8 cellular contexts compared by ENCODE assay signal in the genomic region with DNA sequence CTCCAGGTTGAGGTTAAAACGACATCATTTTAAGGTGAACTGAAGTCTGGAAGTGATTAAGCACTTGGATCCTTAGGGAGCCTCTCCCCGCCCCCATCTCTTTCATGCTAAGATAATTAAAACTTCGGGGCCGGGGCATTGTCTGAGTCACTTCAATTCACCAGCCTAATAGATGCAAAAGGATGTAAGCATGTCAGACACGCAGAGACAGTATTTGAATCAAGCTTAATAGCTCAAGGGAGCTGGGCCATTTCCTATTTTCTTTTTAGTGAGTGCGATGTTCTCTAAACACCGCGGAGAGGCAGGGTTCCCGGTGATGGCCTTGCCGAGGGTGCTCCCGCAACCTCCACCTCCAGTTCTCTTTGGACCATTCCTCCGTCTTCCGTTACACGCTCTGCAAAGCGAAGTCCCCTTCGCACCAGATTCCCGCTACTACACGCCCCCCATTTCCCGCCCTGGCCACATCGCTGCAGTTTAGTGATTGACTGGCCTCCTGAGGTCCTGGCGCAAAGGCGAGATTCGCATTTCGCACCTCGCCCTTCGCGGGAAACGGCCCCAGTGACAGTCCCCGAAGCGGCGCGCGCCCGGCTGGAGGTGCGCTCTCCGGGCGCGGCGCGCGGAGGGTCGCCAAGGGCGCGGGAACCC. TPM values are rescaled to one million over a fixed set of nuclear protein-coding genes. Genes with fewer than 3 reads are reported as not detected.
DNase-seq lines count a peak whose midpoint lies in the region; ATAC-seq and TF ChIP-seq lines count a peak whose summit lies in the region.

No MANE protein-coding gene starts in this region.

- no peak for TF ChIP-seq CTCF in transverse colon (IDR thresholded peaks at IDR 0.05)

- peak; percentile 75 for DNase-seq in activated effector memory CD4-positive, alpha-beta T cell treated with anti-CD3 and anti-CD28 coated beads, Interleukin-2, amount 50 U/mL, for 16 hours
- DNase-seq in activated effector memory CD4-positive, alpha-beta T cell treated with Interleukin-2 at 50 U/mL for 16 hours: no peak
- peak; percentile 50 for DNase-seq in activated T-helper 2 cell treated with anti-CD3 and anti-CD28 coated beads, Interferon-gamma antibody, Interleukin-2, Interleukin-4, amounts not matched to agents 10 μg/mL and 5 μg/mL and 100 μg/mL, durations not matched to agents 14 hours and 24 hours and 36 hours (ENCODE audit: low spot score)
- peak; percentile 50 for DNase-seq in left kidney (ENCODE audit: low read depth, low spot score)
- DNase-seq in transverse colon: no peak
- no peak for DNase-seq in DMS153 (lab: John Stamatoyannopoulos, UW)
- no peak for DNase-seq in NCI-H2107 (lab: John Stamatoyannopoulos, UW)

- peak overlapping the region; percentile 95 for H3K4me3 Mint-ChIP-seq in activated T-helper 2 cell treated with anti-CD3 and anti-CD28 coated beads, Interferon-gamma antibody, Interleukin-2, Interleukin-4, amounts not matched to agents 10 μg/mL and 5 μg/mL and 100 μg/mL, durations not matched to agents 14 hours and 24 hours and 36 hours (ENCODE audit: low read depth)

- peaks cover 33% of the 10 kb centered on the region for H3K4me1 Mint-ChIP-seq in activated T-helper 2 cell treated with anti-CD3 and anti-CD28 coated beads, Interferon-gamma antibody, Interleukin-2, Interleukin-4, amounts not matched to agents 10 μg/mL and 5 μg/mL and 100 μg/mL, durations not matched to agents 14 hours and 24 hours and 36 hours (ENCODE audit: low read depth)

- TF ChIP-seq EP300 in transverse colon (IDR thresholded peaks at IDR 0.05; ENCODE audit: low read depth): no peak

- peaks cover 46% of the 10 kb centered on the region for H3K36me3 Mint-ChIP-seq in activated T-helper 2 cell treated with anti-CD3 and anti-CD28 coated beads, Interferon-gamma antibody, Interleukin-2, Interleukin-4, amounts not matched to agents 10 μg/mL and 5 μg/mL and 100 μg/mL, durations not matched to agents 14 hours and 24 hours and 36 hours (ENCODE audit: low read depth)

- in situ Hi-C loops in transverse colon (cut with MboI; ENCODE audit: low pct_ligation_motif_present in 1 of 4, low pct_unique_long_range_greater_than_20kb in 1 of 4, low sequenced_read_pairs in 3 of 4): no loop called here

- H3K27me3 ChIP-seq in transverse colon: peaks cover 93% of the 10 kb centered on the region

- ATAC-seq in HG03095 (IDR thresholded peaks at IDR 0.05; ENCODE audit: unreplicated experiment): peak; percentile 12

- H3K27me3 Mint-ChIP-seq in activated T-helper 2 cell treated with anti-CD3 and anti-CD28 coated beads, Interferon-gamma antibody, Interleukin-2, Interleukin-4, amounts not matched to agents 10 μg/mL and 5 μg/mL and 100 μg/mL, durations not matched to agents 14 hours and 24 hours and 36 hours (ENCODE audit: low read depth): no peaks in the 10 kb centered on the region

- peak overlapping the region; percentile 47 to 73 (median 54) for H3K27ac ChIP-seq in transverse colon

- intact Hi-C loops in activated T-helper 2 cell treated with anti-CD3 and anti-CD28 coated beads, Interferon-gamma antibody, Interleukin-2, Interleukin-4, amounts not matched to agents 10 μg/mL and 5 μg/mL and 100 μg/mL, durations not matched to agents 14 hours and 24 hours and 36 hours (cut with micrococcal nuclease): loop anchor here (1.0 to 5.0 kb wide), 3 partner anchors 56 to 991 kb away; no protein-coding TSS in a partner anchor
- intact Hi-C loops in transverse colon (cut with DNase I; ENCODE audit: low total_unique reads): no loop called here

- H3K27ac Mint-ChIP-seq in activated T-helper 2 cell treated with anti-CD3 and anti-CD28 coated beads, Interferon-gamma antibody, Interleukin-2, Interleukin-4, amounts not matched to agents 10 μg/mL and 5 μg/mL and 100 μg/mL, durations not matched to agents 14 hours and 24 hours and 36 hours: peak overlapping the region; percentile 96

- no peaks in the 10 kb centered on the region for H3K36me3 ChIP-seq in transverse colon

- no peaks in the 10 kb centered on the region for H3K9me3 Mint-ChIP-seq in activated T-helper 2 cell treated with anti-CD3 and anti-CD28 coated beads, Interferon-gamma antibody, Interleukin-2, Interleukin-4, amounts not matched to agents 10 μg/mL and 5 μg/mL and 100 μg/mL, durations not matched to agents 14 hours and 24 hours and 36 hours

- H3K4me3 ChIP-seq in transverse colon: peak overlapping the region in 3 of 4 donors; percentile 24 to 58 (median 34)

- H3K4me1 ChIP-seq in transverse colon: peaks cover 0 to 25% (median 17%) of the 10 kb centered on the region in 4 donors

- WGBS in transverse colon (ENCODE audit: low coverage in 1 of 2), 2 donors: 0 to 5% methylated on average over 5 to 43 of the region's 44 CpGs

- H3K9me3 ChIP-seq in transverse colon: no peaks in the 10 kb centered on the region

- no peak for TF ChIP-seq POLR2A in transverse colon (IDR thresholded peaks at IDR 0.05)

RNA-seq across cellular contexts. Expression of gene IRF4, which starts 0.5 kb away (rescaled TPM):
- 1,053 and 1,062 TPM in 2 replicates for total RNA-seq in activated T-helper 2 cell treated with anti-CD3 and anti-CD28 coated beads, Interferon-gamma antibody, Interleukin-2, Interleukin-4, amounts not matched to agents 10 μg/mL and 5 μg/mL and 100 μg/mL, durations not matched to agents 14 hours and 24 hours and 36 hours
- 10 to 100 TPM in 1 of 4 donors, 1 to 10 TPM in 2, under 1 TPM in 1; 0.40 to 18.4 (median 4.3) TPM for total RNA-seq in transverse colon

Comparison
In these comparisons a context has a peak if more than half of its experiments do, and no peak if none do; other contexts are left out.
1. DNase-seq: peak in activated effector memory CD4-positive, alpha-beta T cell treated with anti-CD3 and anti-CD28 coated beads, Interleukin-2, amount 50 U/mL, for 16 hours (single experiment), activated T-helper 2 cell treated with anti-CD3 and anti-CD28 coated beads, Interferon-gamma antibody, Interleukin-2, Interleukin-4, amounts not matched to agents 10 μg/mL and 5 μg/mL and 100 μg/mL, durations not matched to agents 14 hours and 24 hours and 36 hours (single experiment) and left kidney (single experiment); none in activated effector memory CD4-positive, alpha-beta T cell treated with Interleukin-2 at 50 U/mL for 16 hours (single experiment), transverse colon (single experiment), DMS153 (single experiment) and NCI-H2107 (single experiment).
2. RNA of gene IRF4, which starts 0.5 kb away (total RNA-seq): 1,053 to 1,062 TPM in activated T-helper 2 cell treated with anti-CD3 and anti-CD28 coated beads, Interferon-gamma antibody, Interleukin-2, Interleukin-4, amounts not matched to agents 10 μg/mL and 5 μg/mL and 100 μg/mL, durations not matched to agents 14 hours and 24 hours and 36 hours; 0.40 to 18.4 TPM in transverse colon; every median in the first group is over 10 times any median in the second.